1 cellular context compared by ENCODE assay signal in genomic region chr15:75446146-75446545, GRCh38.
TF ChIP-seq lines count a peak whose summit lies in the region.

No MANE protein-coding gene starts in this region.

TF ChIP-seq in HEK293, 187 proteins besides CTCF, POLR2A, EP300 and RAD21 (continued from another document):
- TF ChIP-seq ZNF518A (tag by site-specific recombination; conservative IDR thresholded peaks at IDR 0.05; ENCODE audit: low read depth), result no peak
- TF ChIP-seq, protein P1, sequence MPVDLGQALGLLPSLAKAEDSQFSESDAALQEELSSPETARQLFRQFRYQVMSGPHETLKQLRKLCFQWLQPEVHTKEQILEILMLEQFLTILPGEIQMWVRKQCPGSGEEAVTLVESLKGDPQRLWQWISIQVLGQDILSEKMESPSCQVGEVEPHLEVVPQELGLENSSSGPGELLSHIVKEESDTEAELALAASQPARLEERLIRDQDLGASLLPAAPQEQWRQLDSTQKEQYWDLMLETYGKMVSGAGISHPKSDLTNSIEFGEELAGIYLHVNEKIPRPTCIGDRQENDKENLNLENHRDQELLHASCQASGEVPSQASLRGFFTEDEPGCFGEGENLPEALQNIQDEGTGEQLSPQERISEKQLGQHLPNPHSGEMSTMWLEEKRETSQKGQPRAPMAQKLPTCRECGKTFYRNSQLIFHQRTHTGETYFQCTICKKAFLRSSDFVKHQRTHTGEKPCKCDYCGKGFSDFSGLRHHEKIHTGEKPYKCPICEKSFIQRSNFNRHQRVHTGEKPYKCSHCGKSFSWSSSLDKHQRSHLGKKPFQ (tag by site-specific recombination; IDR thresholded peaks at IDR 0.05), result no peak
- TF ChIP-seq ZNF580 (tag by site-specific recombination; IDR thresholded peaks at IDR 0.05), result no peak
- TF ChIP-seq SCRT1 (tag by site-specific recombination; IDR thresholded peaks at IDR 0.05; ENCODE audit: borderline replicate concordance), result no peak
- no peak for TF ChIP-seq ZNF560 (tag by site-specific recombination; IDR thresholded peaks at IDR 0.05; ENCODE audit: borderline replicate concordance)
